Comparison of ENCODE assay signal across 8 cellular contexts in genomic region chr2:68156419-68156818, GRCh38. TPM values are rescaled to one million over a fixed set of nuclear protein-coding genes. Genes with fewer than 3 reads are reported as not detected.
DNase-seq lines count a peak whose midpoint lies in the region; ATAC-seq and TF ChIP-seq lines count a peak whose summit lies in the region.

No MANE protein-coding gene starts in this region.

- peaks cover 67% of the 10 kb centered on the region for H3K4me1 Mint-ChIP-seq in CD4-positive, alpha-beta T cell (ENCODE audit: low read depth)

- peaks cover 44% of the 10 kb centered on the region for H3K36me3 Mint-ChIP-seq in CD4-positive, alpha-beta T cell (ENCODE audit: low read depth)

- TF ChIP-seq CTCF in CD4-positive, alpha-beta T cell (IDR thresholded peaks at IDR 0.05): no peak
- TF ChIP-seq CTCF in neutrophil (IDR thresholded peaks at IDR 0.05): no peak

- H3K4me1 ChIP-seq in NT2/D1 (ENCODE audit: insufficient read depth, insufficient read length) (no peaks in the 10 kb centered on the region), endocrine pancreas (ENCODE audit: control insufficient read depth, insufficient read depth, low read length) (peaks cover 21% of the 10 kb centered on the region), neutrophil (ENCODE audit: control insufficient read depth in 1 of 2, insufficient read depth in 1 of 2, low read depth in 1 of 2, low read length in 1 of 2) (peaks cover 21 to 27% of the 10 kb centered on the region in 2 experiments)

- H3K4me3 ChIP-seq in NT2/D1 (ENCODE audit: insufficient read length, low read depth): peak overlapping the region; percentile 97
- peak overlapping the region; percentile 99 for H3K4me3 ChIP-seq in endocrine pancreas (ENCODE audit: control insufficient read depth, insufficient read depth, low read length)
- H3K4me3 ChIP-seq in neutrophil (ENCODE audit: low read depth in 1 of 2, low read length in 1 of 2): peak overlapping the region; percentile 87 to 91

- H3K27ac Mint-ChIP-seq in CD4-positive, alpha-beta T cell: peak overlapping the region; percentile 98

- H3K27me3 Mint-ChIP-seq in CD4-positive, alpha-beta T cell: no peaks in the 10 kb centered on the region

- H3K36me3 ChIP-seq in NT2/D1 (ENCODE audit: insufficient read depth, insufficient read length, low read length) (peaks cover 30% of the 10 kb centered on the region), endocrine pancreas (ENCODE audit: control insufficient read depth, insufficient read depth, low read length) (no peaks in the 10 kb centered on the region), neutrophil (no peaks in the 10 kb centered on the region)

- no peak for ATAC-seq in CD4-positive, alpha-beta T cell (ENCODE audit: poor library complexity)
- no peak for ATAC-seq in HG02938 (IDR thresholded peaks at IDR 0.05; ENCODE audit: unreplicated experiment)

- CTCF ChIA-PET in CD4-positive, alpha-beta T cell (lab: Charles Lee): interaction anchor here (0.7 to 2.2 kb wide), 7 partner anchors 11 to 331 kb away, joined by 3 to 6 read pairs (median 4); no protein-coding TSS in a partner anchor

- H3K4me3 Mint-ChIP-seq in CD4-positive, alpha-beta T cell: peak overlapping the region; percentile 96

- no peaks in the 10 kb centered on the region for H3K27me3 ChIP-seq in CD4-positive, alpha-beta T cell (ENCODE audit: control insufficient read depth, insufficient read depth, low read length)
- no peaks in the 10 kb centered on the region for H3K27me3 ChIP-seq in NT2/D1 (ENCODE audit: insufficient read depth, insufficient read length)
- no peaks in the 10 kb centered on the region for H3K27me3 ChIP-seq in endocrine pancreas (ENCODE audit: control insufficient read depth, insufficient read depth, low read length)
- no peaks in the 10 kb centered on the region for H3K27me3 ChIP-seq in neutrophil

- no peaks in the 10 kb centered on the region for H3K9me3 Mint-ChIP-seq in CD4-positive, alpha-beta T cell

- H3K27ac ChIP-seq in CD4-positive, alpha-beta T cell (ENCODE audit: low read depth, low read length): peak overlapping the region; percentile 92
- peak overlapping the region; percentile 87 for H3K27ac ChIP-seq in neutrophil

- intact Hi-C loops in CD4-positive, alpha-beta T cell (cut with DNase I, micrococcal nuclease): loop anchor here (2.0 to 10.0 kb wide), 3 partner anchors 94 to 1228 kb away; partner anchors contain the start of genes APLF (in 1 of the 2), C1D (in 1 of the 2), FBXO48 (in 1 of the 2) and GFPT1 (in 1 of the 2)

- no peaks in the 10 kb centered on the region for H3K9me3 ChIP-seq in CD4-positive, alpha-beta T cell (ENCODE audit: control insufficient read depth, low read length)
- H3K9me3 ChIP-seq in NT2/D1 (ENCODE audit: insufficient read depth, low read length): no peaks in the 10 kb centered on the region
- no peaks in the 10 kb centered on the region for H3K9me3 ChIP-seq in endocrine pancreas (ENCODE audit: control insufficient read depth, low read length)
- no peaks in the 10 kb centered on the region for H3K9me3 ChIP-seq in neutrophil

- POLR2A ChIA-PET in CD4-positive, alpha-beta T cell (lab: Charles Lee): interaction anchor here (0.8 to 2.7 kb wide), 8 partner anchors 10 to 610 kb away, joined by 3 to 95 read pairs (median 8); partner anchors contain the start of genes APLF, C1D, FBXO48 and PPP3R1

- DNase-seq in CD4-positive, alpha-beta T cell: no peak
- DNase-seq in NT2/D1 (ENCODE audit: low read depth, low spot score) (no peak), NCI-H1694 (lab: John Stamatoyannopoulos, UW) (no peak), SK-N-DZ (ENCODE audit: low spot score) (no peak)
- no peak for DNase-seq in stimulated activated CD4-positive, alpha-beta T cell treated with anti-CD3 and anti-CD28 coated beads, Interleukin-15, amount 100 ng/mL, for 24 hours

- H3K9ac ChIP-seq in NT2/D1 (ENCODE audit: insufficient read length, low read depth) (peak overlapping the region; percentile 97), endocrine pancreas (ENCODE audit: control insufficient read depth, insufficient read depth, low read length) (peak overlapping the region; percentile 91)

RNA-seq across cellular contexts. Expression of gene PNO1, which starts 1.3 kb away (rescaled TPM):
- 10 to 100 TPM; 27.1 to 29.5 TPM for total RNA-seq in CD4-positive, alpha-beta T cell
- polyA plus RNA-seq in SK-N-DZ (2014; cell fraction: cytosol; rRNA removed): 27.8 and 31.1 TPM in 2 replicates
- 9.3 and 12.2 TPM in 2 replicates for polyA plus RNA-seq in SK-N-DZ (2014; cell fraction: nucleus; rRNA removed)
